ENCODE assay signal across 1 cellular context in the genomic region with DNA sequence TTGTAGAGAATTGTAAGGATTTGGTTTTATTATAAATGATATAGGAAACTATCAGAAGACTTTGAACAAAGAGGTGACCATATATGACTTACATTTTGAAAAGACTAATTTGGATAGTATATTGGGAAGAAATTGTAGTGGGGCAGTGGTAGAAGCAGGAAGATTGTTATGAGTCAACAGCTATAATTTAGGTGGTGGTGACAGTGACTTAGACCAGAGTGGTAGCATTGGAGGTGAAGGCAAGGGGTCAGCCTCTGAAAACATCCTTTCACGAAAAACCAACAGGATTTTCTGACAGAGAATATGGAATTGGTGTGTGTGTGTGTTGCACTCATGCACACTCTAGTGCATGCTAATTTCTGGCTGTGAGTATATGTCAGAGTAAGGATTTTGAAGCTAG.
TF ChIP-seq lines count a peak whose summit lies in the region.

No MANE protein-coding gene starts in this region.

TF ChIP-seq in IMR-90, 13 proteins besides CTCF, POLR2A, EP300 and RAD21:
- TF ChIP-seq RCOR1 (IDR thresholded peaks at IDR 0.05; ENCODE audit: insufficient replicate concordance, low read length) = no peak
- TF ChIP-seq, protein P1, sequence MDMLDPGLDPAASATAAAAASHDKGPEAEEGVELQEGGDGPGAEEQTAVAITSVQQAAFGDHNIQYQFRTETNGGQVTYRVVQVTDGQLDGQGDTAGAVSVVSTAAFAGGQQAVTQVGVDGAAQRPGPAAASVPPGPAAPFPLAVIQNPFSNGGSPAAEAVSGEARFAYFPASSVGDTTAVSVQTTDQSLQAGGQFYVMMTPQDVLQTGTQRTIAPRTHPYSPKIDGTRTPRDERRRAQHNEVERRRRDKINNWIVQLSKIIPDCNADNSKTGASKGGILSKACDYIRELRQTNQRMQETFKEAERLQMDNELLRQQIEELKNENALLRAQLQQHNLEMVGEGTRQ (IDR thresholded peaks at IDR 0.05; ENCODE audit: low read depth, low read length) = no peak
- no peak for TF ChIP-seq MXI1 (IDR thresholded peaks at IDR 0.05; ENCODE audit: borderline replicate concordance, low read depth, low read length)
- TF ChIP-seq FOS (IDR thresholded peaks at IDR 0.05; ENCODE audit: low read depth, low read length) = no peak
- no peak for TF ChIP-seq RFX5 (IDR thresholded peaks at IDR 0.05; ENCODE audit: low read depth, low read length)
- no peak for TF ChIP-seq BHLHE40 (IDR thresholded peaks at IDR 0.05; ENCODE audit: low read depth, low read length)
- no peak for TF ChIP-seq CHD1 (IDR thresholded peaks at IDR 0.05; ENCODE audit: low read depth, low read length)
- TF ChIP-seq, protein P2, sequence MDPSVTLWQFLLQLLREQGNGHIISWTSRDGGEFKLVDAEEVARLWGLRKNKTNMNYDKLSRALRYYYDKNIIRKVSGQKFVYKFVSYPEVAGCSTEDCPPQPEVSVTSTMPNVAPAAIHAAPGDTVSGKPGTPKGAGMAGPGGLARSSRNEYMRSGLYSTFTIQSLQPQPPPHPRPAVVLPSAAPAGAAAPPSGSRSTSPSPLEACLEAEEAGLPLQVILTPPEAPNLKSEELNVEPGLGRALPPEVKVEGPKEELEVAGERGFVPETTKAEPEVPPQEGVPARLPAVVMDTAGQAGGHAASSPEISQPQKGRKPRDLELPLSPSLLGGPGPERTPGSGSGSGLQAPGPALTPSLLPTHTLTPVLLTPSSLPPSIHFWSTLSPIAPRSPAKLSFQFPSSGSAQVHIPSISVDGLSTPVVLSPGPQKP (IDR thresholded peaks at IDR 0.05; ENCODE audit: borderline replicate concordance, low read depth, low read length) = no peak
- no peak for TF ChIP-seq SMC3 (IDR thresholded peaks at IDR 0.05; ENCODE audit: low read depth, low read length)
- no peak for TF ChIP-seq MAZ (IDR thresholded peaks at IDR 0.05; ENCODE audit: borderline replicate concordance, low read depth, low read length)
- no peak for TF ChIP-seq NFE2L2 (IDR thresholded peaks at IDR 0.05; ENCODE audit: low read depth, low read length)
TF ChIP-seq in IMR-90: peak in this region for 0.
